Comparison of ENCODE assay signal across 9 cellular contexts in the genomic region with DNA sequence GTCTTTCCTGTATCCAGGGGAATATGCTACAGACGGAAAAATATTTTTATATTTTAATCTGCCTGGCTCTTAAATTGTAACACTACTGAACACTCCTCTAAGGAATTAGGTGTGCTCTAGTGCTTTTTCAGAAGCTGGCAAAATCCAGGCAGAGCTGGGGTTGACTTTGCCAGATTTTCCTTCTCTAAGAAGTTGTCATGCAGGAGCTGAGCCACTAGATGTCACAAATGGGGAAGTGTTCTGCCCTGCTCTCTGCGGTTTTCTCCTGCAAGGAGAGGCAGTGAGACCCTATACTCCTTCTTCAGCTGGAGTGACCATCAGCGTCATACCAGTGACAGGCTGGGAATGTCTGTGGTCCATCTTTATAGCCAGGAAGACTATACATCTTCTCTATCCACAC.
DNase-seq lines count a peak whose midpoint lies in the region; ATAC-seq lines count a peak whose summit lies in the region.
"Had no signal": no experiment of that assay in that cellular context is flagged by ENCODE, and none has a peak within 500 bp of the region (broad histone marks: within the 10 kb centered on the region; RNA-seq: fewer than 3 reads in every experiment).

No MANE protein-coding gene starts in this region.

- POLR2A ChIA-PET in CD8-positive, alpha-beta memory T cell (lab: Charles Lee), result no interaction called here

- no peaks in the 10 kb centered on the region for H3K4me1 ChIP-seq in CD8-positive, alpha-beta memory T cell (ENCODE audit: insufficient read depth, low read length)

- H3K27ac ChIP-seq in CD8-positive, alpha-beta memory T cell (ENCODE audit: low read depth, low read length), result no peak overlapping the region

- no peak overlapping the region for H3K4me3 Mint-ChIP-seq in CD8-positive, alpha-beta memory T cell
- H3K4me3 Mint-ChIP-seq: IgD-negative memory B cell had no signal

- H3K9me3 Mint-ChIP-seq in CD8-positive, alpha-beta memory T cell, result peaks cover 0 to 5% (median 0%) of the 10 kb centered on the region in 5 donors

- no peak for ATAC-seq in GM21515 (IDR thresholded peaks at IDR 0.05; ENCODE audit: unreplicated experiment)

- H3K9me3 ChIP-seq in CD8-positive, alpha-beta memory T cell (ENCODE audit: low read length), result no peaks in the 10 kb centered on the region

- H3K27me3 Mint-ChIP-seq in CD8-positive, alpha-beta memory T cell, result peaks cover 5 to 9% of the 10 kb centered on the region in 2 donors

- no peaks in the 10 kb centered on the region for H3K4me1 Mint-ChIP-seq in CD8-positive, alpha-beta memory T cell
- H3K4me1 Mint-ChIP-seq: IgD-negative memory B cell had no signal

- H3K4me3 ChIP-seq in H7 (ENCODE audit: insufficient read depth, low read depth, low read length), result no peak overlapping the region
- no peak overlapping the region for H3K4me3 ChIP-seq in CD8-positive, alpha-beta memory T cell (ENCODE audit: low read length)

- H3K36me3 ChIP-seq in H7 (replicated peaks; ENCODE audit: control insufficient read depth, insufficient read depth, low read length), result no peaks in the 10 kb centered on the region
- H3K36me3 ChIP-seq in CD8-positive, alpha-beta memory T cell (ENCODE audit: insufficient read depth, low read length), result no peaks in the 10 kb centered on the region

- H3K27me3 ChIP-seq in H7 (ENCODE audit: control insufficient read depth, insufficient read depth, low read length), result no peaks in the 10 kb centered on the region
- no peaks in the 10 kb centered on the region for H3K27me3 ChIP-seq in CD8-positive, alpha-beta memory T cell (ENCODE audit: insufficient read depth, low read length, poor library complexity, severe bottlenecking)

- DNase-seq in DMS 273 (lab: John Stamatoyannopoulos, UW; ENCODE audit: unreplicated experiment), result peak; percentile 73
- DNase-seq in H7, result peak; percentile 58
- peak; percentile 11 for DNase-seq in NCI-H345 treated with DMSO at 0.1 percent for 48 hours (lab: John Stamatoyannopoulos, UW; ENCODE audit: unreplicated experiment)
- peak; percentile 78 for DNase-seq in astrocyte of the hippocampus (ENCODE audit: low read depth, low spot score)
- DNase-seq in iris pigment epithelial cell (ENCODE audit: low read depth), result peak; percentile 53
- no peak for DNase-seq in CD8-positive, alpha-beta memory T cell
- no peak for DNase-seq in effector CD8-positive, alpha-beta T cell (lab: John Stamatoyannopoulos, UW)

- CTCF ChIA-PET in CD8-positive, alpha-beta memory T cell (lab: Charles Lee), result no interaction called here

- H3K27ac Mint-ChIP-seq in CD8-positive, alpha-beta memory T cell, result no peak overlapping the region
- H3K27ac Mint-ChIP-seq: IgD-negative memory B cell had no signal

- H3K36me3 Mint-ChIP-seq in CD8-positive, alpha-beta memory T cell, result no peaks in the 10 kb centered on the region
- H3K36me3 Mint-ChIP-seq: IgD-negative memory B cell had no signal

Comparison
In these comparisons a context has a peak if more than half of its experiments do, and no peak if none do; other contexts are left out.
1. DNase-seq: peak in DMS 273 (single experiment), H7 (single experiment), NCI-H345 treated with DMSO at 0.1 percent for 48 hours (single experiment), astrocyte of the hippocampus (single experiment) and iris pigment epithelial cell (single experiment); none in CD8-positive, alpha-beta memory T cell (0 of 5) and effector CD8-positive, alpha-beta T cell (single experiment).